ENCODE assay signal across 1 cellular context in the genomic region with DNA sequence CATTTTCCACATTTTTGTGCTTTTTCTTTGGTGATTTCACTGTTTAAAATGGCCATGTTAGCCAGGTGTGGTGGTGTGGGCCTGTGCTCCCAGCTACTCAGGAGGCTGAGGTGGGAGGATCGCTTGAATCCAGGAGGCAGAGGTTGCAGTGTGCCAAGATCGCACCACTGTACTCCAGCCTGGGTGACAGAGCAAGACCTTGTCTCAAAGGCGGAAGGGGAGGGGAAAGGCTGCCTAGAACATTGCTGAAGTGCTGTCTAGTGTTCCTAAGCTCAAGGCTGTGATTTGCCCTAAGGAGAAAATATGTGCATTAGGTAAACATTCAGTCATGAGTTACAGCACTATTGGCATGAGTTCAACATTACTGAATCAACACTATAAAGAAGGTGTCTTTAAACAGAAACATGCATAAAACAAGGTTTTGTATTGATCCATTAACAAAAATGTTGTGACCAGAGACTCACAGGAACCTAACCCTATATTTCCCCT.
TF ChIP-seq lines count a peak whose summit lies in the region.

No MANE protein-coding gene starts in this region.

TF ChIP-seq in HepG2, 621 proteins besides CTCF, POLR2A, EP300 and RAD21:
- peak; percentile 61; the same call in 1 of the 2 replicates for TF ChIP-seq ZNF770 (CRISPR knock-in tag; IDR thresholded peaks at IDR 0.05)
- no peak for TF ChIP-seq ZNF180 (CRISPR knock-in tag; IDR thresholded peaks at IDR 0.05; ENCODE audit: borderline replicate concordance, low read depth)
- TF ChIP-seq FOXA3 (CRISPR knock-in tag; IDR thresholded peaks at IDR 0.05): 0 out of 2 replicates have a peak, but pooled peaks have one; percentile 13
- peak; percentile 54; the same call in 1 of the 2 replicates for TF ChIP-seq ZNF12 (CRISPR knock-in tag; IDR thresholded peaks at IDR 0.05)
- TF ChIP-seq GFI1 (CRISPR knock-in tag; IDR thresholded peaks at IDR 0.05; ENCODE audit: borderline replicate concordance): peak; percentile 60; the same call in 1 of the 2 replicates
- TF ChIP-seq, protein P1, sequence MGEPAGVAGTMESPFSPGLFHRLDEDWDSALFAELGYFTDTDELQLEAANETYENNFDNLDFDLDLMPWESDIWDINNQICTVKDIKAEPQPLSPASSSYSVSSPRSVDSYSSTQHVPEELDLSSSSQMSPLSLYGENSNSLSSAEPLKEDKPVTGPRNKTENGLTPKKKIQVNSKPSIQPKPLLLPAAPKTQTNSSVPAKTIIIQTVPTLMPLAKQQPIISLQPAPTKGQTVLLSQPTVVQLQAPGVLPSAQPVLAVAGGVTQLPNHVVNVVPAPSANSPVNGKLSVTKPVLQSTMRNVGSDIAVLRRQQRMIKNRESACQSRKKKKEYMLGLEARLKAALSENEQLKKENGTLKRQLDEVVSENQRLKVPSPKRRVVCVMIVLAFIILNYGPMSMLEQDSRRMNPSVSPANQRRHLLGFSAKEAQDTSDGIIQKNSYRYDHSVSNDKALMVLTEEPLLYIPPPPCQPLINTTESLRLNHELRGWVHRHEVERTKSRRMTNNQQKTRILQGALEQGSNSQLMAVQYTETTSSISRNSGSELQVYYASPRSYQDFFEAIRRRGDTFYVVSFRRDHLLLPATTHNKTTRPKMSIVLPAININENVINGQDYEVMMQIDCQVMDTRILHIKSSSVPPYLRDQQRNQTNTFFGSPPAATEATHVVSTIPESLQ (CRISPR knock-in tag; conservative IDR thresholded peaks at IDR 0.05): no peak
- no peak for TF ChIP-seq MED1 (CRISPR knock-in tag; IDR thresholded peaks at IDR 0.05)
